ENCODE assay signal across 23 cellular contexts in the genomic region with DNA sequence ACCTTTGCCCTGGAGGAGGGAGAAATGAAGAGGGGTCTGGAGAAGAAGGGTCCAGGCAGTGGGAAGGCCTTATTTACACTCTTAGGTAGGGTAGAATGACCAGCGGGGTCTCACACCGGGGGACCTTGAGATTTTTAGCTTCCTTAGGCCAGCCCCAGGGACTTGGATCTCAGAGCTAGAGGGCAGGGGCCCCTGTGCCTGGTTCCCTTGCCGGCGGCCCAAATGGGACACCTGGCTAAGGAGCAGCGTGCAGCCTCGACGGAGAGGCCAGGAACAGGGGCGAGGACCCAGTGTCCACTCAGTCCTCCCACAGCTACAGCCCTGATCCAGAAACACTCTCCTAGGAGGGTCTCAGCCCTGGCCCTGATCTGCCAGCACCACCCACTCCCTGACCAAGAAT. TPM values are rescaled to one million over a fixed set of nuclear protein-coding genes. Genes with fewer than 3 reads are reported as not detected.
DNase-seq lines count a peak whose midpoint lies in the region; ATAC-seq and TF ChIP-seq lines count a peak whose summit lies in the region.
"Had no signal": no experiment of that assay in that cellular context is flagged by ENCODE, and none has a peak within 500 bp of the region (broad histone marks: within the 10 kb centered on the region; RNA-seq: fewer than 3 reads in every experiment).

No MANE protein-coding gene starts in this region.

- H3K9me3 Mint-ChIP-seq in endodermal cell = peaks cover 6% of the 10 kb centered on the region
- H3K9me3 Mint-ChIP-seq: IgD-negative memory B cell had no signal

- ATAC-seq in Right ventricle myocardium superior (ENCODE audit: poor library complexity) (no peak), T-helper 17 cell (no peak), GM18907 (IDR thresholded peaks at IDR 0.05; ENCODE audit: unreplicated experiment) (no peak)
- ATAC-seq: HCT116 had no signal

- H3K9me3 ChIP-seq in left ventricle myocardium inferior (replicated peaks) (peaks cover 12% of the 10 kb centered on the region), T-helper 17 cell (ENCODE audit: control insufficient read depth, low read length, poor library complexity, severe bottlenecking) (no peaks in the 10 kb centered on the region), endodermal cell (ENCODE audit: control insufficient read depth, low read length) (no peaks in the 10 kb centered on the region)

- H3K4me1 ChIP-seq in left ventricle myocardium inferior (no peaks in the 10 kb centered on the region), endodermal cell (ENCODE audit: control insufficient read depth, insufficient read depth, low read length) (no peaks in the 10 kb centered on the region)

- H3K27me3 Mint-ChIP-seq in T-helper 17 cell (peaks cover 23% of the 10 kb centered on the region), endodermal cell (ENCODE audit: insufficient read depth) (peaks cover 32% of the 10 kb centered on the region)
- H3K27me3 Mint-ChIP-seq: IgD-negative memory B cell had no signal

- intact Hi-C loops in left ventricle myocardium inferior (cut with micrococcal nuclease) = no loop called here
- intact Hi-C loops in Right ventricle myocardium superior (cut with DNase I) = no loop called here
- intact Hi-C loops in posterior vena cava (cut with DNase I) = no loop called here

- H3K27me3 ChIP-seq in left ventricle myocardium inferior (ENCODE audit: low read depth) (peaks cover 70% of the 10 kb centered on the region), endodermal cell (ENCODE audit: control insufficient read depth, insufficient read depth, low read length, poor library complexity, severe bottlenecking) (peaks cover 17% of the 10 kb centered on the region)

- H3K4me3 ChIP-seq in left ventricle myocardium inferior (no peak overlapping the region), endodermal cell (ENCODE audit: low read length) (no peak overlapping the region)
- H3K4me3 ChIP-seq: GM23248 had no signal

- H3K9ac ChIP-seq in endodermal cell (ENCODE audit: extremely low read depth, low read length, poor library complexity, severe bottlenecking) = no peak overlapping the region
- H3K9ac ChIP-seq: GM23248 had no signal

- H3K4me1 Mint-ChIP-seq in T-helper 17 cell (peaks cover 5% of the 10 kb centered on the region), endodermal cell (no peaks in the 10 kb centered on the region)
- H3K4me1 Mint-ChIP-seq: CD14-positive monocyte, IgD-negative memory B cell had no signal

- H3K27ac ChIP-seq in left ventricle myocardium inferior (replicated peaks) (no peak overlapping the region), endodermal cell (ENCODE audit: low read depth, low read length) (no peak overlapping the region)
- H3K27ac ChIP-seq: GM23248 had no signal

- H3K4me3 Mint-ChIP-seq in T-helper 17 cell (no peak overlapping the region), endodermal cell (no peak overlapping the region)
- H3K4me3 Mint-ChIP-seq: CD14-positive monocyte, IgD-negative memory B cell had no signal

- peaks cover 9% of the 10 kb centered on the region for H3K36me3 Mint-ChIP-seq in T-helper 17 cell (ENCODE audit: low read depth)
- H3K36me3 Mint-ChIP-seq in endodermal cell (ENCODE audit: low read depth) = no peaks in the 10 kb centered on the region
- H3K36me3 Mint-ChIP-seq: CD14-positive monocyte, IgD-negative memory B cell had no signal

- H3K36me3 ChIP-seq in left ventricle myocardium inferior (no peaks in the 10 kb centered on the region), endodermal cell (ENCODE audit: control insufficient read depth, insufficient read depth, low read length) (no peaks in the 10 kb centered on the region)

- no peak for TF ChIP-seq CTCF in left ventricle myocardium inferior (IDR thresholded peaks at IDR 0.05; ENCODE audit: borderline replicate concordance)
- no peak for TF ChIP-seq CTCF in endodermal cell (conservative IDR thresholded peaks at IDR 0.05)

- H3K27ac Mint-ChIP-seq in T-helper 17 cell (peak overlapping the region; percentile 29), endodermal cell (no peak overlapping the region)
- H3K27ac Mint-ChIP-seq: CD14-positive monocyte, IgD-negative memory B cell had no signal

- DNase-seq in left ventricle myocardium inferior = peak; percentile 4
- no peak for DNase-seq in Right ventricle myocardium superior
- no peak for DNase-seq in T-helper 17 cell
- DNase-seq in endodermal cell = peak; percentile 32
- peak; percentile 73 for DNase-seq in posterior vena cava (ENCODE audit: low spot score)
- DNase-seq in HuH-7 (ENCODE audit: low spot score) = no peak
- no peak for DNase-seq in stimulated activated CD4-positive, alpha-beta T cell treated with anti-CD3 and anti-CD28 coated beads, Interleukin-4, amount 100 ng/mL, for 24 hours
- DNase-seq: DMS79 treated with DMSO at 0.1 percent for 48 hours, GM23248, Karpas-422, NCI-H1417 treated with DMSO at 0.1 percent for 48 hours, NCI-H1930, NCI-H226, NCI-H524, NCI-H82, SIG-M5 had no signal

- WGBS in endodermal cell (ENCODE audit: insufficient coverage in 1 of 2, insufficient read length in 1 of 2), 2 experiments = 90 to 96% methylated on average over 4 to 8 of the region's 8 CpGs

RNA-seq across cellular contexts. Expression of a gene that starts 41.8 kb away (rescaled TPM):
- total RNA-seq in left ventricle myocardium inferior (not detected), Right ventricle myocardium superior (0.16 TPM), T-helper 17 cell (not detected), endodermal cell (10 to 100 TPM; 24.2 to 60.5 TPM), posterior vena cava (1 to 10 TPM; 6.1 to 6.2 TPM)
- 27.3 TPM for polyA plus RNA-seq in endodermal cell (2013, experiment 1 of 2)
- polyA plus RNA-seq in endodermal cell (2013, experiment 2 of 2) = 37.6 TPM
- total RNA-seq: G401, GM23248, MCF 10A, RPMI7951 had no signal
- polyA plus RNA-seq: CD14-positive monocyte, GM23248, IgD-negative memory B cell had no signal

Comparison
In these comparisons a context has a peak if more than half of its experiments do, and no peak if none do; other contexts are left out.
1. DNase-seq: peak in left ventricle myocardium inferior (single experiment), endodermal cell (single experiment) and posterior vena cava (single experiment); none in Right ventricle myocardium superior (single experiment), T-helper 17 cell (0 of 3), HuH-7 (single experiment) and stimulated activated CD4-positive, alpha-beta T cell treated with anti-CD3 and anti-CD28 coated beads, Interleukin-4, amount 100 ng/mL, for 24 hours (single experiment).